Comparison of ENCODE assay signal across 34 cellular contexts in the genomic region with DNA sequence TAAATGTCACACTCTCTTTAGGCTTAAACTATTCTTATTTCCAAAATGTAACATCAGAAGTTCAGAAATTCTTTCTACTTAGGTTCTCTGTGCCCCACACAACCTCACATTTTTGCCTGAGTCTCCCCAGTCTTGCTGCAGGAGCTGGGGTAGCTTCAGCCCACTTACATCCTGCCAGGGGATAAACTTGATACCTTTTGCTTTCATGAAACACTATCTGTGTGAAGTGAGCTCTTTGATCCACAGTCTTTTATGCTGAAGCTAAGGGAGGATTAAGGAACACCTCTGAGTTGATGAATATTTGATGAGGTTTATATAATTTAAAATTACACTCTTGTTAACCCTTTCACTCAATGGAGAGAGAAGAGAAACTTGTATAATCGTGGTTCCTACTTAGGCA.
"Had no signal": no experiment of that assay in that cellular context is flagged by ENCODE, and none has a peak within 500 bp of the region (broad histone marks: within the 10 kb centered on the region; RNA-seq: fewer than 3 reads in every experiment).

No MANE protein-coding gene starts in this region.

- H3K27ac ChIP-seq: ascending aorta, KMS-11, PC-9, RWPE1, WERI-Rb-1 had no signal

- H3K9me3 ChIP-seq: ascending aorta had no signal

- H2AFZ ChIP-seq: PC-9 had no signal

- H3K4me1 ChIP-seq: ascending aorta had no signal

- H3K4me3 ChIP-seq: ascending aorta, cardiac muscle cell, PC-9 had no signal

- DNase-seq: activated CD4-positive, alpha-beta memory T cell treated with anti-CD3 and anti-CD28 coated beads, Interleukin-2, amount 10 ng/mL, durations not matched to agents 7 days and 5 days; activated CD4-positive, alpha-beta T cell treated with anti-CD3 and anti-CD28 coated beads for 1 hour; activated CD4-positive, alpha-beta T cell treated with anti-CD3 and anti-CD28 coated beads for 48 hours; activated CD4-positive, CD25-positive, alpha-beta regulatory T cell; activated CD8-positive, alpha-beta memory T cell treated with anti-CD3 and anti-CD28 coated beads for 24 hours; activated CD8-positive, alpha-beta memory T cell treated with anti-CD3 and anti-CD28 coated beads, Interleukin-2, amount 10 ng/mL, durations not matched to agents 7 days and 5 days; activated CD8-positive, alpha-beta memory T cell treated with anti-CD3 and anti-CD28 coated beads, Interleukin-2, amount 50 U/mL, for 48 hours; activated effector memory CD4-positive, alpha-beta T cell treated with Interleukin-2 at 50 U/mL for 16 hours; activated naive CD4-positive, alpha-beta T cell; activated naive CD4-positive, alpha-beta T cell treated with anti-CD3 and anti-CD28 coated beads, Interleukin-2, amount 50 U/mL, for 16 hours; activated naive CD8-positive, alpha-beta T cell treated with anti-CD3 and anti-CD28 coated beads for 36 hours; activated T-cell treated with anti-CD3 and anti-CD28 coated beads, Interleukin-2, amount 50 U/mL, for 48 hours; amygdala; MM.1S; MV-4-11; NCI-H1105; NCI-H1436; NCI-H1694; NCI-H1930; NCI-H2081 treated with DMSO at 0.1 percent for 48 hours; NCI-H2227 treated with DMSO at 0.1 percent for 48 hours; NCI-H446; PC-9; SIG-M5; SW 1271; T-helper 1 cell; T-helper 2 cell; T-helper 9 cell; WERI-Rb-1 had no signal

- H3K36me3 Mint-ChIP-seq: activated naive CD8-positive, alpha-beta T cell treated with anti-CD3 and anti-CD28 coated beads for 36 hours had no signal

- H3K36me3 ChIP-seq: ascending aorta, cardiac muscle cell, WERI-Rb-1 had no signal

- H3K9ac ChIP-seq: KMS-11 had no signal

- H3K4me2 ChIP-seq: KMS-11, PC-9 had no signal

- H3K27me3 ChIP-seq: ascending aorta, cardiac muscle cell had no signal

- H3K4me3 Mint-ChIP-seq: activated CD4-positive, alpha-beta memory T cell treated with anti-CD3 and anti-CD28 coated beads, Interleukin-2, amount 10 ng/mL, durations not matched to agents 7 days and 5 days; activated CD8-positive, alpha-beta memory T cell treated with anti-CD3 and anti-CD28 coated beads, Interleukin-2, amount 10 ng/mL, durations not matched to agents 7 days and 5 days; activated naive CD8-positive, alpha-beta T cell treated with anti-CD3 and anti-CD28 coated beads for 36 hours; central memory CD8-positive, alpha-beta T cell had no signal

- H3K27ac Mint-ChIP-seq: activated CD4-positive, alpha-beta memory T cell treated with anti-CD3 and anti-CD28 coated beads, Interleukin-2, amount 10 ng/mL, durations not matched to agents 7 days and 5 days; activated CD8-positive, alpha-beta memory T cell treated with anti-CD3 and anti-CD28 coated beads, Interleukin-2, amount 10 ng/mL, durations not matched to agents 7 days and 5 days; activated naive CD8-positive, alpha-beta T cell treated with anti-CD3 and anti-CD28 coated beads for 36 hours had no signal

- H3K27me3 Mint-ChIP-seq: activated CD4-positive, alpha-beta memory T cell treated with anti-CD3 and anti-CD28 coated beads, Interleukin-2, amount 10 ng/mL, durations not matched to agents 7 days and 5 days; activated naive CD8-positive, alpha-beta T cell treated with anti-CD3 and anti-CD28 coated beads for 36 hours; central memory CD8-positive, alpha-beta T cell had no signal

- H3K9me3 Mint-ChIP-seq: activated CD4-positive, alpha-beta memory T cell treated with anti-CD3 and anti-CD28 coated beads, Interleukin-2, amount 10 ng/mL, durations not matched to agents 7 days and 5 days; activated naive CD8-positive, alpha-beta T cell treated with anti-CD3 and anti-CD28 coated beads for 36 hours; central memory CD8-positive, alpha-beta T cell had no signal
